ENCODE assay signal across 10 cellular contexts in the genomic region with DNA sequence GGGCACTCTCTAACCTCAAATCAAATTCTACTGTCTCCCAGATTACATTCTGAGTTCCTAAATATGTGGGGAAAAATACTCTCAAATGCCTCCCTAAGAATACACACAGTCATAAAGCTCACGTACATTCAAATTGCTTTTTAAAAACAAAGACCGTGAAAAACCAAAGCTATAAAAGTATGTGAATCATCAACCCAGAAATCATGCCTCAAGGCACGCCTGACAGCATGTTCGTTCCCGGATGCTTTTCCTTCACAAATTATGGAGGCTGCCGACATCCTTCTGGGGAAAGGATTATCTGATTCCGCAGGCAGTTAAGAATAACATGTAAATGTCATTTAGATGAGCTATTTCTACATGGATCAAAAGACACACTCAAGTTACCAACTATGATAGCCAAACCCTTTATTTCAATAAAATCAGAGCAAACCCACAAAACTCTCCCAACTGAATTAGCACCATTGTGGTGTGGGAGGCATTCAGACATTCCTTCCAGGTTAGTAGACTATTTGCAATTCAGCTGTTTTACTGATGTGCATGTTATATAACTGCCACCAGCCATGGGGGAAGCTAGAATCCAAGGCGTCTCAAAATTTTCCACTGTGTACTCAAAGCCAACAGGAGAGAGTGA.
A peak's percentile ranks its signal among the peaks of the same experiment; 100 is the strongest.
DNase-seq lines count a peak whose midpoint lies in the region; ATAC-seq, FAIRE-seq and TF ChIP-seq lines count a peak whose summit lies in the region.
"Had no signal": no experiment of that assay in that cellular context is flagged by ENCODE, and none has a peak within 500 bp of the region (broad histone marks: within the 10 kb centered on the region; RNA-seq: fewer than 3 reads in every experiment).

No MANE protein-coding gene starts in this region.

- WGBS in right lobe of liver (ENCODE audit: insufficient coverage, low coverage, low lambda C conversion rate, missing lambda C conversion rate), result 87% methylated on average over 8 of the region's 8 CpGs

- DNase-seq in HPDE6-E6E7 (ENCODE audit: extremely low spot score) (peak; percentile 33), astrocyte of the hippocampus (ENCODE audit: low read depth, low spot score) (peak; percentile 94), kidney (no peak), urothelium cell line (ENCODE audit: low spot score) (peak; percentile 79), NCI-H187 (lab: John Stamatoyannopoulos, UW) (no peak), right lobe of liver (no peak), NCI-H1436 (lab: John Stamatoyannopoulos, UW) (no peak)
- DNase-seq: activated naive CD4-positive, alpha-beta T cell treated with anti-CD3 and anti-CD28 coated beads, Interleukin-2, amount 10 ng/mL, durations not matched to agents 7 days and 5 days; NCI-H2227 treated with DMSO at 0.1 percent for 48 hours had no signal

- intact Hi-C loops in kidney (cut with DNase I), result no loop called here
- intact Hi-C loops in right lobe of liver (cut with DNase I), result no loop called here

- no peak overlapping the region for H3K9ac ChIP-seq in kidney (ENCODE audit: low read length in 2 of 2)

- FAIRE-seq in kidney (lab: Jason Lieb, UNC) (no peak), urothelium cell line (lab: Jason Lieb, UNC) (peak; percentile 73)

- H3K9me3 ChIP-seq in kidney (ENCODE audit: control insufficient read depth in 1 of 2, low read length in 2 of 2) (no peaks in the 10 kb centered on the region), right lobe of liver (no peaks in the 10 kb centered on the region)

- H3K36me3 ChIP-seq in kidney (ENCODE audit: control insufficient read depth in 1 of 2, insufficient read depth in 2 of 2, low read length in 2 of 2), result no peaks in the 10 kb centered on the region
- H3K36me3 ChIP-seq in right lobe of liver, result no peaks in the 10 kb centered on the region

- ATAC-seq in GM18873 (IDR thresholded peaks at IDR 0.05; ENCODE audit: low FRiP score, unreplicated experiment) (no peak), right lobe of liver (no peak)

- TF ChIP-seq CTCF in kidney (IDR thresholded peaks at IDR 0.05; ENCODE audit: borderline replicate concordance, extremely low read depth, insufficient read depth), result no peak
- no peak for TF ChIP-seq CTCF in right lobe of liver (IDR thresholded peaks at IDR 0.05)

- H3K4me1 ChIP-seq in kidney (ENCODE audit: control insufficient read depth in 1 of 2, insufficient read depth in 1 of 2, low read depth in 1 of 2, low read length in 2 of 2) (peaks cover 10 to 11% of the 10 kb centered on the region in 2 donors), right lobe of liver (no peaks in the 10 kb centered on the region)

- TF ChIP-seq POLR2A in right lobe of liver (IDR thresholded peaks at IDR 0.05), result no peak

- no peaks in the 10 kb centered on the region for H3K27me3 ChIP-seq in right lobe of liver

- peak overlapping the region; percentile 65 to 69 for H3K27ac ChIP-seq in kidney (ENCODE audit: low read depth in 2 of 2, low read length in 2 of 2)
- no peak overlapping the region for H3K27ac ChIP-seq in right lobe of liver

- H3K4me3 ChIP-seq in kidney (ENCODE audit: low read length in 2 of 2), result no peak overlapping the region
- H3K4me3 ChIP-seq in right lobe of liver, result no peak overlapping the region

Comparison
In these comparisons a context has a peak if more than half of its experiments do, and no peak if none do; other contexts are left out.
1. DNase-seq: peak in HPDE6-E6E7 (single experiment), astrocyte of the hippocampus (single experiment) and urothelium cell line (single experiment); none in kidney (single experiment), NCI-H187 (0 of 2), right lobe of liver (0 of 3) and NCI-H1436 (single experiment).
2. H3K27ac ChIP-seq: peak in kidney (2 of 2); none in right lobe of liver (0 of 3).